ENCODE assay signal across 8 cellular contexts in genomic region chr12:56128669-56129209, GRCh38. TPM values are rescaled to one million over a fixed set of nuclear protein-coding genes. Genes with fewer than 3 reads are reported as not detected.
DNase-seq lines count a peak whose midpoint lies in the region; ATAC-seq and TF ChIP-seq lines count a peak whose summit lies in the region.

No MANE protein-coding gene starts in this region.

- H4K20me1 ChIP-seq in osteoblast (ENCODE audit: insufficient read depth, low read length): no peaks in the 10 kb centered on the region

- no peaks in the 10 kb centered on the region for H3K27me3 ChIP-seq in osteoblast (ENCODE audit: insufficient read depth, low read length)

- H3K9me3 ChIP-seq in osteoblast (ENCODE audit: low read depth, low read length): no peaks in the 10 kb centered on the region

- H3K4me1 ChIP-seq in osteoblast (ENCODE audit: insufficient read depth, low read length): peaks cover 23% of the 10 kb centered on the region

- H3K4me3 ChIP-seq in fibroblast of the aortic adventitia (ENCODE audit: low read depth, low read length): peak overlapping the region; percentile 96
- peak overlapping the region; percentile 86 for H3K4me3 ChIP-seq in osteoblast (ENCODE audit: insufficient read depth, low read length)

- in situ Hi-C loops in ACHN (cut with HindIII; ENCODE audit: low pct_ligation_motif_present, low pct_unique_long_range_greater_than_20kb, low sequenced_read_pairs): no loop called here

- peak overlapping the region; percentile 51 for H2AFZ ChIP-seq in osteoblast (ENCODE audit: low read length)

- H3K4me2 ChIP-seq in osteoblast (ENCODE audit: insufficient read depth, low read length): peak overlapping the region; percentile 92

- TF ChIP-seq CTCF in VCaP (conservative IDR thresholded peaks at IDR 0.05): no peak
- TF ChIP-seq CTCF in fibroblast of the aortic adventitia (IDR thresholded peaks at IDR 0.05; ENCODE audit: insufficient read depth, low read length): no peak
- TF ChIP-seq CTCF in osteoblast (IDR thresholded peaks at IDR 0.05; ENCODE audit: extremely low read depth, low read depth, low read length): no peak

- peak overlapping the region; percentile 86 for H3K27ac ChIP-seq in VCaP
- H3K27ac ChIP-seq in osteoblast (ENCODE audit: low read depth, low read length): peak overlapping the region; percentile 65

- peak; percentile 34 for DNase-seq in ACHN
- peak; percentile 31 for DNase-seq in fibroblast of the aortic adventitia (ENCODE audit: low read depth)
- peak; percentile 70 for DNase-seq in osteoblast (ENCODE audit: insufficient read length, low spot score, missing footprints)
- no peak for DNase-seq in NCI-H1436 (lab: John Stamatoyannopoulos, UW)

- ATAC-seq in GM21367 (IDR thresholded peaks at IDR 0.05; ENCODE audit: unreplicated experiment): peak; percentile 1
- no peak for ATAC-seq in HG02970 (IDR thresholded peaks at IDR 0.05; ENCODE audit: low FRiP score, unreplicated experiment)
- no peak for ATAC-seq in HG03521 (IDR thresholded peaks at IDR 0.05; ENCODE audit: unreplicated experiment)

- H3K79me2 ChIP-seq in osteoblast (ENCODE audit: insufficient read depth, low read length): peaks cover 31% of the 10 kb centered on the region

- peaks cover 33% of the 10 kb centered on the region for H3K36me3 ChIP-seq in osteoblast (ENCODE audit: insufficient read depth, low read length)

RNA-seq across cellular contexts. Expression of gene ESYT1, which starts 0.7 kb away (rescaled TPM):
- total RNA-seq in fibroblast of the aortic adventitia (ENCODE audit: low replicate concordance) (207 and 267 TPM in 2 replicates), osteoblast (239 and 304 TPM in 2 replicates)

RNA-seq across cellular contexts. Expression of gene ZC3H10, which starts 10.7 kb away (rescaled TPM):
- total RNA-seq in fibroblast of the aortic adventitia (ENCODE audit: low replicate concordance): 5.9 and 7.3 TPM in 2 replicates
- 9.0 and 10.6 TPM in 2 replicates for total RNA-seq in osteoblast

RNA-seq across cellular contexts. Expression of gene RPL41, which starts 12.3 kb away (rescaled TPM):
- total RNA-seq in fibroblast of the aortic adventitia (ENCODE audit: low replicate concordance): 2,772 and 12,570 TPM in 2 replicates
- 1,930 and 2,844 TPM in 2 replicates for total RNA-seq in osteoblast

RNA-seq across cellular contexts. Expression of gene MYL6B, which starts 23.6 kb away (rescaled TPM):
- total RNA-seq in fibroblast of the aortic adventitia (ENCODE audit: low replicate concordance): 74.2 and 125 TPM in 2 replicates
- total RNA-seq in osteoblast: 49.8 and 53.9 TPM in 2 replicates

RNA-seq across cellular contexts. Expression of gene PA2G4, which starts 24.4 kb away (rescaled TPM):
- total RNA-seq in fibroblast of the aortic adventitia (ENCODE audit: low replicate concordance) (102 and 141 TPM in 2 replicates), osteoblast (99.0 and 115 TPM in 2 replicates)
